In genomic region chr13:29497137-29497654, GRCh38 we compare ENCODE assay signal across 10 cellular contexts.
DNase-seq lines count a peak whose midpoint lies in the region; ATAC-seq and TF ChIP-seq lines count a peak whose summit lies in the region.
"Had no signal": no experiment of that assay in that cellular context is flagged by ENCODE, and none has a peak within 500 bp of the region (broad histone marks: within the 10 kb centered on the region; RNA-seq: fewer than 3 reads in every experiment).

No MANE protein-coding gene starts in this region.

- WGBS in psoas muscle, 3 donors: 15 to 33% (median 17%) methylated on average over 15 of the region's 15 CpGs

- DNase-seq in GM23338 (ENCODE audit: low spot score) (no peak), cardiac fibroblast (ENCODE audit: low read depth in 2 of 2) (peak; percentile 31 to 88), iris pigment epithelial cell (ENCODE audit: low read depth) (peak; percentile 9), psoas muscle (peak in 1 of 2 donors; percentile 77), A673 (ENCODE audit: low spot score) (no peak)
- no peak for DNase-seq in stimulated activated CD8-positive, alpha-beta memory T cell treated with anti-CD3 and anti-CD28 coated beads, Interleukin-4, amount 100 ng/mL, for 48 hours
- no peak for DNase-seq in stimulated activated naive CD8-positive, alpha-beta T cell treated with anti-CD3 and anti-CD28 coated beads, Interleukin-15, amount 100 ng/mL, for 72 hours
- DNase-seq: activated T-cell treated with anti-CD3 and anti-CD28 coated beads for 4 hours had no signal

- no peak overlapping the region for H3K4me2 ChIP-seq in GM23338

- intact Hi-C loops in psoas muscle (cut with DNase I) (no loop called here), A673 (cut with micrococcal nuclease; ENCODE audit: unreplicated experiment) (no loop called here)

- CTCF ChIA-PET in A673 (lab: Charles Lee): no interaction called here

- H3K36me3 ChIP-seq in GM23338 (ENCODE audit: insufficient read depth): no peaks in the 10 kb centered on the region
- no peaks in the 10 kb centered on the region for H3K36me3 ChIP-seq in psoas muscle (ENCODE audit: insufficient read depth in 1 of 2, low read depth in 1 of 2)
- no peaks in the 10 kb centered on the region for H3K36me3 ChIP-seq in A673 (ENCODE audit: insufficient read depth, low read length, poor library complexity, severe bottlenecking)
- H3K36me3 ChIP-seq: upper lobe of left lung had no signal

- H2AFZ ChIP-seq in GM23338: no peak overlapping the region

- no peaks in the 10 kb centered on the region for H3K79me2 ChIP-seq in GM23338 (replicated peaks; ENCODE audit: insufficient read depth)

- no peak overlapping the region for H3K4me3 Mint-ChIP-seq in GM23338
- H3K4me3 Mint-ChIP-seq in stimulated activated naive CD8-positive, alpha-beta T cell treated with anti-CD3 and anti-CD28 coated beads, Interleukin-15, amount 100 ng/mL, for 72 hours: no peak overlapping the region

- no peaks in the 10 kb centered on the region for H3K36me3 Mint-ChIP-seq in GM23338 (ENCODE audit: low read depth)

- ATAC-seq in GM23338 (peak; percentile 51), psoas muscle (peak; percentile 21 to 71 (median 44)), esophagus mucosa (no peak)
- ATAC-seq in stimulated activated naive CD8-positive, alpha-beta T cell treated with anti-CD3 and anti-CD28 coated beads, Interleukin-15, amount 100 ng/mL, for 72 hours: no peak

- H3K27ac Mint-ChIP-seq in GM23338: no peak overlapping the region
- H3K27ac Mint-ChIP-seq in stimulated activated naive CD8-positive, alpha-beta T cell treated with anti-CD3 and anti-CD28 coated beads, Interleukin-15, amount 100 ng/mL, for 72 hours: peak overlapping the region in 1 of 2 donors; percentile 64

- H3K4me1 ChIP-seq in GM23338 (ENCODE audit: insufficient read depth): peaks cover 7% of the 10 kb centered on the region; the same call in 1 of the 2 replicates
- H3K4me1 ChIP-seq in psoas muscle: no peaks in the 10 kb centered on the region
- H3K4me1 ChIP-seq in A673 (ENCODE audit: insufficient read depth, low read length, poor library complexity, severe bottlenecking): no peaks in the 10 kb centered on the region

- POLR2A ChIA-PET in A673 (lab: Charles Lee; ENCODE audit: low non-redundant PET): no interaction called here

- no TSS peak for BruUV-seq in A673 (replicated peaks; lab: Mats Ljungman, UMichigan)

- H3K9me3 Mint-ChIP-seq in GM23338: no peaks in the 10 kb centered on the region
- no peaks in the 10 kb centered on the region for H3K9me3 Mint-ChIP-seq in stimulated activated naive CD8-positive, alpha-beta T cell treated with anti-CD3 and anti-CD28 coated beads, Interleukin-15, amount 100 ng/mL, for 72 hours

- TF ChIP-seq CTCF in GM23338 (conservative IDR thresholded peaks at IDR 0.05; ENCODE audit: low read depth in 2 of 2) (no peak), cardiac fibroblast (IDR thresholded peaks at IDR 0.05; ENCODE audit: low read depth, low read length) (no peak), psoas muscle (IDR thresholded peaks at IDR 0.05) (no peak), A673 (conservative IDR thresholded peaks at IDR 0.05; ENCODE audit: low read depth, low read length) (no peak)

- no peak overlapping the region for H3K4me3 ChIP-seq in GM23338
- no peak overlapping the region for H3K4me3 ChIP-seq in cardiac fibroblast (replicated peaks in 1 of 2; ENCODE audit: low read depth in 2 of 2, low read length in 2 of 2)
- no peak overlapping the region for H3K4me3 ChIP-seq in psoas muscle
- no peak overlapping the region for H3K4me3 ChIP-seq in A673 (ENCODE audit: low read depth, low read length, poor library complexity, severe bottlenecking)
- H3K4me3 ChIP-seq: upper lobe of left lung had no signal

- no peaks in the 10 kb centered on the region for H3K9me2 ChIP-seq in GM23338 (ENCODE audit: insufficient read depth)

- no peaks in the 10 kb centered on the region for H4K20me1 ChIP-seq in GM23338 (replicated peaks; ENCODE audit: insufficient read depth)

- no peaks in the 10 kb centered on the region for H3F3A ChIP-seq in GM23338 (replicated peaks; ENCODE audit: low read depth)

- peaks cover 7% of the 10 kb centered on the region for H3K27me3 Mint-ChIP-seq in GM23338 (ENCODE audit: insufficient read depth, low read depth, poor library complexity)
- H3K27me3 Mint-ChIP-seq in stimulated activated naive CD8-positive, alpha-beta T cell treated with anti-CD3 and anti-CD28 coated beads, Interleukin-15, amount 100 ng/mL, for 72 hours: peaks cover 34% of the 10 kb centered on the region

- H3K27me3 ChIP-seq in GM23338 (ENCODE audit: insufficient read depth) (no peaks in the 10 kb centered on the region), psoas muscle (ENCODE audit: insufficient read depth in 3 of 3, low read length in 2 of 3) (peaks cover 0 to 40% (median 9%) of the 10 kb centered on the region in 3 donors), A673 (replicated peaks; ENCODE audit: insufficient read depth, low read depth, low read length, poor library complexity) (peaks cover 9% of the 10 kb centered on the region)

- H3K27ac ChIP-seq in GM23338 (ENCODE audit: low read depth) (no peak overlapping the region), psoas muscle (no peak overlapping the region), A673 (ENCODE audit: low read depth, low read length, poor library complexity, severe bottlenecking) (no peak overlapping the region)
- H3K27ac ChIP-seq: upper lobe of left lung had no signal

- H3K9me3 ChIP-seq in psoas muscle (no peaks in the 10 kb centered on the region), A673 (ENCODE audit: low read depth, low read length, poor library complexity, severe bottlenecking) (no peaks in the 10 kb centered on the region)
- H3K9me3 ChIP-seq: upper lobe of left lung had no signal

- peaks cover 24% of the 10 kb centered on the region for H3K4me1 Mint-ChIP-seq in GM23338
- peaks cover 10% of the 10 kb centered on the region for H3K4me1 Mint-ChIP-seq in stimulated activated naive CD8-positive, alpha-beta T cell treated with anti-CD3 and anti-CD28 coated beads, Interleukin-15, amount 100 ng/mL, for 72 hours

TF ChIP-seq in GM23338, 12 proteins besides CTCF, POLR2A, EP300 and RAD21 (continues in another document):
- TF ChIP-seq CREB1 (CRISPR knock-in tag; IDR thresholded peaks at IDR 0.05; ENCODE audit: low read depth) (no peak), POLR2AphosphoS5 (IDR thresholded peaks at IDR 0.05; ENCODE audit: low read depth) (no peak), ZNF462 (CRISPR knock-in tag; IDR thresholded peaks at IDR 0.05) (no peak), STAT1 (IDR thresholded peaks at IDR 0.05; ENCODE audit: unreplicated experiment) (no peak), EZH2phosphoT487 (IDR thresholded peaks at IDR 0.05; ENCODE audit: unreplicated experiment) (no peak), NANOG (IDR thresholded peaks at IDR 0.05; ENCODE audit: borderline replicate concordance) (no peak)

Comparison
In these comparisons a context has a peak if more than half of its experiments do, and no peak if none do; other contexts are left out.
1. ATAC-seq: peak in GM23338 (single experiment) and psoas muscle (4 of 4); none in esophagus mucosa (single experiment) and stimulated activated naive CD8-positive, alpha-beta T cell treated with anti-CD3 and anti-CD28 coated beads, Interleukin-15, amount 100 ng/mL, for 72 hours (single experiment).
2. DNase-seq: peak in cardiac fibroblast (2 of 2) and iris pigment epithelial cell (single experiment); none in GM23338 (single experiment), A673 (single experiment), stimulated activated CD8-positive, alpha-beta memory T cell treated with anti-CD3 and anti-CD28 coated beads, Interleukin-4, amount 100 ng/mL, for 48 hours (single experiment) and stimulated activated naive CD8-positive, alpha-beta T cell treated with anti-CD3 and anti-CD28 coated beads, Interleukin-15, amount 100 ng/mL, for 72 hours (0 of 2).